In the genomic region with DNA sequence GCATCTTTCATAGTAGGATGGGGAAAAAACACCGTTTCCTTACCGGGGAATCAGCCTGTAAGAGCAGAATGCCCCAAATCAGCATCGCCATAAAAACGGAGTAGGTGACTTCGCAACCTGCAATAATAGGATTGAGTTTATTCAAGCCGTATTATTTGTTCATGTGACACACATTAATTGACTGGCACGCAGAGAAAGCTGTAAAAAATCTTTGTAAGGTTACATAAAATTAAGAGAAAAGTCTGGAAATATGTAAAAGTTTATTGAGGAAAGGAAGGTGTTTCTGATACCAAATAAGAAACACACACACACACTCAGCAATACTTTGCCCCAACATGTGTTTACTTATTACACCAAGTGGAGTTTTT, we compare ENCODE assay signal across 9 cellular contexts. TPM values are rescaled to one million over a fixed set of nuclear protein-coding genes. Genes with fewer than 3 reads are reported as not detected.
A peak's percentile ranks its signal among the peaks of the same experiment; 100 is the strongest.
DNase-seq lines count a peak whose midpoint lies in the region; ATAC-seq, FAIRE-seq and TF ChIP-seq lines count a peak whose summit lies in the region.
"Had no signal": no experiment of that assay in that cellular context is flagged by ENCODE, and none has a peak within 500 bp of the region (broad histone marks: within the 10 kb centered on the region; RNA-seq: fewer than 3 reads in every experiment).

No MANE protein-coding gene starts in this region.

- no peaks in the 10 kb centered on the region for H3K36me3 Mint-ChIP-seq in activated naive CD8-positive, alpha-beta T cell treated with anti-CD3 and anti-CD28 coated beads, Interleukin-2, amount 10 ng/mL, durations not matched to agents 7 days and 5 days

- H3K9ac ChIP-seq in keratinocyte (ENCODE audit: control insufficient read depth, extremely low read depth, insufficient read depth, low read length) (peak overlapping the region; percentile 76), stomach smooth muscle (ENCODE audit: low read length in 2 of 2) (peak overlapping the region; percentile 70 to 90)

- H3K79me2 ChIP-seq in keratinocyte (ENCODE audit: control insufficient read depth, insufficient read depth, low read length) = peaks cover 33% of the 10 kb centered on the region

- peaks cover 18% of the 10 kb centered on the region for H3K4me1 Mint-ChIP-seq in activated naive CD8-positive, alpha-beta T cell treated with anti-CD3 and anti-CD28 coated beads, Interleukin-2, amount 10 ng/mL, durations not matched to agents 7 days and 5 days

- H3K4me3 ChIP-seq in keratinocyte (ENCODE audit: control insufficient read depth in 2 of 3, extremely low read depth in 1 of 3, insufficient read depth in 2 of 3, low read depth in 1 of 3, low read length in 3 of 3) (peak overlapping the region; percentile 79 to 90 (median 82)), stomach smooth muscle (ENCODE audit: low read length in 2 of 2) (peak overlapping the region; percentile 57 to 86)

- POLR2A ChIA-PET in activated naive CD8-positive, alpha-beta T cell treated with anti-CD3 and anti-CD28 coated beads, Interleukin-2, amount 10 ng/mL, durations not matched to agents 7 days and 5 days (lab: Charles Lee) = interaction anchor here (0.7 to 1.2 kb wide), 4 partner anchors 40 to 85 kb away, joined by 3 to 8 read pairs (median 6); partner anchors contain the start of gene IPO8

- H3K9me3 ChIP-seq in keratinocyte (ENCODE audit: control insufficient read depth, low read depth, low read length) (no peaks in the 10 kb centered on the region), stomach smooth muscle (ENCODE audit: control insufficient read depth in 2 of 2, low read length in 2 of 2) (no peaks in the 10 kb centered on the region)

- peak overlapping the region; percentile 87 for H3K4me3 Mint-ChIP-seq in activated naive CD8-positive, alpha-beta T cell treated with anti-CD3 and anti-CD28 coated beads, Interleukin-2, amount 10 ng/mL, durations not matched to agents 7 days and 5 days

- no peak for TF ChIP-seq CTCF in keratinocyte (optimal IDR thresholded peaks at IDR 0.05 in 1 of 3, IDR thresholded peaks at IDR 0.05 in 1 of 3, conservative IDR thresholded peaks at IDR 0.05 in 1 of 3; ENCODE audit: extremely low read depth in 1 of 3, insufficient read depth in 2 of 3, low read length in 3 of 3)

- H4K20me1 ChIP-seq in keratinocyte (ENCODE audit: control insufficient read depth, extremely low read depth, insufficient read depth, low read length) = peaks cover 5% of the 10 kb centered on the region

- peak overlapping the region; percentile 65 for H3K27ac ChIP-seq in keratinocyte (ENCODE audit: control insufficient read depth, insufficient read depth, low read length)
- H3K27ac ChIP-seq in stomach smooth muscle (ENCODE audit: low read length) = peak overlapping the region; percentile 60

- peak; percentile 17 for FAIRE-seq in keratinocyte (lab: Jason Lieb, UNC)
- FAIRE-seq: colon had no signal

- no peaks in the 10 kb centered on the region for H3K9me3 Mint-ChIP-seq in activated naive CD8-positive, alpha-beta T cell treated with anti-CD3 and anti-CD28 coated beads, Interleukin-2, amount 10 ng/mL, durations not matched to agents 7 days and 5 days

- H3K36me3 ChIP-seq in keratinocyte (ENCODE audit: control insufficient read depth in 2 of 2, extremely low read depth in 1 of 2, insufficient read depth in 2 of 2, low read length in 2 of 2) = peaks cover 0 to 2% of the 10 kb centered on the region in 2 experiments
- H3K36me3 ChIP-seq in stomach smooth muscle (ENCODE audit: control insufficient read depth in 2 of 2, insufficient read depth in 2 of 2, low read length in 2 of 2) = no peaks in the 10 kb centered on the region

- H3K27me3 ChIP-seq in keratinocyte (ENCODE audit: control insufficient read depth, extremely low read depth, insufficient read depth, low read length) (no peaks in the 10 kb centered on the region), stomach smooth muscle (ENCODE audit: control insufficient read depth in 1 of 2, insufficient read depth in 2 of 2, low read length in 2 of 2) (no peaks in the 10 kb centered on the region)

- DNase-seq in NCI-H146 treated with DMSO at 0.1 percent for 48 hours (lab: John Stamatoyannopoulos, UW; ENCODE audit: unreplicated experiment) (peak; percentile 63), NCI-H146 (lab: John Stamatoyannopoulos, UW) (no peak), keratinocyte (ENCODE audit: low read depth, low spot score) (no peak), dedifferentiated amniotic fluid mesenchymal stem cell (ENCODE audit: extremely low spot score) (no peak), inferior parietal cortex (ENCODE audit: extremely low spot score) (no peak)
- no peak for DNase-seq in activated naive CD8-positive, alpha-beta T cell treated with anti-CD3 and anti-CD28 coated beads, Interleukin-2, amount 10 ng/mL, durations not matched to agents 7 days and 5 days
- DNase-seq in stimulated activated naive CD4-positive, alpha-beta T cell (lab: John Stamatoyannopoulos, UW) = no peak

- H3K4me1 ChIP-seq in keratinocyte (ENCODE audit: control insufficient read depth, extremely low read depth, insufficient read depth, low read length) (peaks cover 31% of the 10 kb centered on the region), stomach smooth muscle (ENCODE audit: control insufficient read depth, insufficient read depth, low read length) (peaks cover 9% of the 10 kb centered on the region)

- H3K9me1 ChIP-seq in keratinocyte (ENCODE audit: control insufficient read depth, extremely low read depth, insufficient read depth, low read length) = no peaks in the 10 kb centered on the region

- peaks cover 4% of the 10 kb centered on the region for H3K27me3 Mint-ChIP-seq in activated naive CD8-positive, alpha-beta T cell treated with anti-CD3 and anti-CD28 coated beads, Interleukin-2, amount 10 ng/mL, durations not matched to agents 7 days and 5 days

- H2AFZ ChIP-seq in keratinocyte (ENCODE audit: control insufficient read depth, low read length) = peak overlapping the region; percentile 82

- ATAC-seq in activated naive CD8-positive, alpha-beta T cell treated with anti-CD3 and anti-CD28 coated beads, Interleukin-2, amount 10 ng/mL, durations not matched to agents 7 days and 5 days (ENCODE audit: low read depth) = no peak

- H3K27ac Mint-ChIP-seq in activated naive CD8-positive, alpha-beta T cell treated with anti-CD3 and anti-CD28 coated beads, Interleukin-2, amount 10 ng/mL, durations not matched to agents 7 days and 5 days = peak overlapping the region; percentile 58

- peak overlapping the region; percentile 85 for H3K4me2 ChIP-seq in keratinocyte (ENCODE audit: control insufficient read depth, extremely low read depth, insufficient read depth, low read depth, low read length)

- dilution Hi-C loops in keratinocyte (cut with MboI; ENCODE audit: extremely low pct_ligation_motif_present, low sequenced_read_pairs) = no loop called here

RNA-seq across cellular contexts. Expression of gene CAPRIN2, which starts 0.6 kb away (rescaled TPM):
- total RNA-seq in activated naive CD8-positive, alpha-beta T cell treated with anti-CD3 and anti-CD28 coated beads, Interleukin-2, amount 10 ng/mL, durations not matched to agents 7 days and 5 days = 10 to 100 TPM; 25.5 to 27.7 TPM
- polyA plus RNA-seq in keratinocyte = 15.2 to 32.4 TPM (median 24.5 TPM) in 3 replicates
- 8.1 TPM for polyA plus RNA-seq in keratinocyte (2011; ENCODE audit: low read depth)
- polyA plus RNA-seq in keratinocyte (2011; cell fraction: cytosol; rRNA removed) = 4.6 and 8.1 TPM in 2 replicates
- polyA plus RNA-seq in keratinocyte (2011; cell fraction: nucleus; rRNA removed) = 106 and 121 TPM in 2 replicates
- polyA plus RNA-seq in keratinocyte (2012; ENCODE audit: low replicate concordance) = 10.4 and 13.9 TPM in 2 replicates
- 6.0 to 34.7 TPM (median 14.2 TPM) in 3 replicates for polyA minus RNA-seq in keratinocyte
- 10.2 TPM for polyA minus RNA-seq in keratinocyte (2011; cell fraction: cytosol; rRNA and poly(A)+ RNA removed)
- 15.1 and 30.6 TPM in 2 replicates for polyA minus RNA-seq in keratinocyte (2011; cell fraction: nucleus; rRNA and poly(A)+ RNA removed)

RNA-seq across cellular contexts. Expression of gene IPO8, which starts 59.7 kb away (rescaled TPM):
- 10 to 100 TPM; 49.5 to 50.7 TPM for total RNA-seq in activated naive CD8-positive, alpha-beta T cell treated with anti-CD3 and anti-CD28 coated beads, Interleukin-2, amount 10 ng/mL, durations not matched to agents 7 days and 5 days
- polyA plus RNA-seq in keratinocyte = 9.9 to 18.8 TPM (median 12.7 TPM) in 3 replicates
- polyA plus RNA-seq in keratinocyte (2011; ENCODE audit: low read depth) = 26.2 TPM
- polyA plus RNA-seq in keratinocyte (2011; cell fraction: cytosol; rRNA removed) = 10.3 and 17.0 TPM in 2 replicates
- polyA plus RNA-seq in keratinocyte (2011; cell fraction: nucleus; rRNA removed) = 18.3 and 22.2 TPM in 2 replicates
- polyA plus RNA-seq in keratinocyte (2012; ENCODE audit: low replicate concordance) = 11.5 and 26.4 TPM in 2 replicates
- 21.6 to 50.5 TPM (median 24.4 TPM) in 3 replicates for polyA minus RNA-seq in keratinocyte
- 18.8 TPM for polyA minus RNA-seq in keratinocyte (2011; cell fraction: cytosol; rRNA and poly(A)+ RNA removed)
- polyA minus RNA-seq in keratinocyte (2011; cell fraction: nucleus; rRNA and poly(A)+ RNA removed) = 22.4 and 40.6 TPM in 2 replicates
